13 cellular contexts compared by ENCODE assay signal in the genomic region with DNA sequence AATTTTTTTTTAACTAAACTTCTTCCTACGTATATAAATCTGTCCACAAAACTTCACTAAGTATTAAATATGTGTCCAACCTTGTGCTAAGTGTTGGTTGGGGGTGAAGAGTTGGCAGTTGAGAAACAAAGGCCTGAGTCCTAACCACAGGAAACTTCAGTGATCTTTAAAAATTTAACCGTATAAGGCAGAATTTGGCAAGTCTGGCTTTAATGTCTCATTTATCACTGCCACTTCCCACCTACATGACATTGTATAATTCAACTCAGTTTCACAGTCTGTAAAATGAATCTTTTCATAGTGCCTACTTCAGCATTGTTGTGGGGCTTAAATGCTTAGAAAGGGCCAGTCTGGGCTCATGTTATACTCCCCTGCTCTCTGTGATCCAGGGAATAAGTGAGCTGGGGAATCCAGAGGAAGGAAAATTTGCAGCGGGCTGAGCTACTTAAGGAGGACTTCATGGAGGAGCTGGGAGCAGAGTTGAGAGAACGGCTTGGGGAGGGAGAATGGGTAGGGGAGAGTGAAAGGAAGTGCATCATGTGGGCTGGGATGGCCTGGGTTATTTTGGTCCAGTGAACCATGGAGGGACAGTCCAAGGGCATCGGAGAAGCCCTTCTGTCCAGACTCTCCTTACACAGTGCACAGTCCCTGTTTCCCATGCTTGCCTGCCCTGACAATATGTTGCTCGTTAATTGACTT. TPM values are rescaled to one million over a fixed set of nuclear protein-coding genes. Genes with fewer than 3 reads are reported as not detected.
DNase-seq lines count a peak whose midpoint lies in the region; ATAC-seq and TF ChIP-seq lines count a peak whose summit lies in the region.
"Had no signal": no experiment of that assay in that cellular context is flagged by ENCODE, and none has a peak within 500 bp of the region (broad histone marks: within the 10 kb centered on the region; RNA-seq: fewer than 3 reads in every experiment).

No MANE protein-coding gene starts in this region.

- TF ChIP-seq POLR2A in esophagus squamous epithelium (IDR thresholded peaks at IDR 0.05): no peak

- H3K36me3 ChIP-seq in esophagus squamous epithelium: peaks cover 0 to 55% (median 10%) of the 10 kb centered on the region in 3 donors

- TF ChIP-seq CTCF in esophagus squamous epithelium (IDR thresholded peaks at IDR 0.05): no peak

- H3K36me3 Mint-ChIP-seq in activated T-cell treated with anti-CD3 and anti-CD28 coated beads, Interleukin-2, amount 50 U/mL, for 24 hours (ENCODE audit: low read depth): peaks cover 72% of the 10 kb centered on the region
- H3K36me3 Mint-ChIP-seq in T-cell: peaks cover 62% of the 10 kb centered on the region
- peaks cover 73% of the 10 kb centered on the region for H3K36me3 Mint-ChIP-seq in effector memory CD8-positive, alpha-beta T cell (ENCODE audit: insufficient read depth)
- peaks cover 59 to 61% of the 10 kb centered on the region in 2 donors for H3K36me3 Mint-ChIP-seq in stimulated activated naive B cell treated with anti-CD40 and anti-IgM and Interleukin-4, amounts not matched to agents 10 μg/mL and 1 μg/mL and 100 μg/mL, for 72 hours

- POLR2A ChIA-PET in T-cell (lab: Charles Lee): no interaction called here

- ATAC-seq in T-cell (replicated peaks in 1 of 4) (peak; percentile 30 to 46 (median 39)), GM19351 (IDR thresholded peaks at IDR 0.05; ENCODE audit: unreplicated experiment) (no peak), HG03139 (IDR thresholded peaks at IDR 0.05; ENCODE audit: unreplicated experiment) (no peak)
- peak; percentile 70 for ATAC-seq in effector memory CD8-positive, alpha-beta T cell (replicated peaks)
- peak in 1 of 2 donors; percentile 31 for ATAC-seq in stimulated activated naive B cell treated with anti-CD40 and anti-IgM and Interleukin-4, amounts not matched to agents 10 μg/mL and 1 μg/mL and 100 μg/mL, for 72 hours (replicated peaks)

- CTCF ChIA-PET in T-cell (lab: Charles Lee): interaction anchor here in 1 of 2 donors (0.9 kb wide), 1 partner anchor 47 kb away, joined by 5 read pairs; no protein-coding TSS in a partner anchor

- peak overlapping the region; percentile 93 for H3K27ac Mint-ChIP-seq in activated T-cell treated with anti-CD3 and anti-CD28 coated beads, Interleukin-2, amount 50 U/mL, for 24 hours
- peak overlapping the region; percentile 92 to 98 for H3K27ac Mint-ChIP-seq in T-cell
- H3K27ac Mint-ChIP-seq in effector memory CD8-positive, alpha-beta T cell: peak overlapping the region; percentile 91 to 94
- H3K27ac Mint-ChIP-seq in stimulated activated naive B cell treated with anti-CD40 and anti-IgM and Interleukin-4, amounts not matched to agents 10 μg/mL and 1 μg/mL and 100 μg/mL, for 72 hours: peak overlapping the region; percentile 81
- H3K27ac Mint-ChIP-seq: brain had no signal

- no peaks in the 10 kb centered on the region for H3K27me3 Mint-ChIP-seq in activated T-cell treated with anti-CD3 and anti-CD28 coated beads, Interleukin-2, amount 50 U/mL, for 24 hours
- no peaks in the 10 kb centered on the region for H3K27me3 Mint-ChIP-seq in T-cell
- no peaks in the 10 kb centered on the region for H3K27me3 Mint-ChIP-seq in effector memory CD8-positive, alpha-beta T cell
- no peaks in the 10 kb centered on the region for H3K27me3 Mint-ChIP-seq in stimulated activated naive B cell treated with anti-CD40 and anti-IgM and Interleukin-4, amounts not matched to agents 10 μg/mL and 1 μg/mL and 100 μg/mL, for 72 hours
- H3K27me3 Mint-ChIP-seq: brain had no signal

- no peaks in the 10 kb centered on the region for H3K27me3 ChIP-seq in esophagus squamous epithelium
- H3K27me3 ChIP-seq: hepatocyte had no signal

- peak overlapping the region in 1 of 4 donors; percentile 9 for H3K27ac ChIP-seq in esophagus squamous epithelium
- H3K27ac ChIP-seq: hepatocyte had no signal

- no peaks in the 10 kb centered on the region for H3K9me3 ChIP-seq in esophagus squamous epithelium

- H3K4me1 ChIP-seq in esophagus squamous epithelium: peaks cover 0 to 10% (median 0%) of the 10 kb centered on the region in 3 donors

- H3K4me1 Mint-ChIP-seq in activated T-cell treated with anti-CD3 and anti-CD28 coated beads, Interleukin-2, amount 50 U/mL, for 24 hours (ENCODE audit: low read depth): peaks cover 87% of the 10 kb centered on the region
- peaks cover 88 to 91% (median 90%) of the 10 kb centered on the region in 3 donors for H3K4me1 Mint-ChIP-seq in T-cell
- H3K4me1 Mint-ChIP-seq in effector memory CD8-positive, alpha-beta T cell (ENCODE audit: low read depth in 2 of 2): peaks cover 39 to 56% of the 10 kb centered on the region in 2 donors
- H3K4me1 Mint-ChIP-seq in stimulated activated naive B cell treated with anti-CD40 and anti-IgM and Interleukin-4, amounts not matched to agents 10 μg/mL and 1 μg/mL and 100 μg/mL, for 72 hours: peaks cover 26 to 60% of the 10 kb centered on the region in 2 donors

- H3K4me3 ChIP-seq in esophagus squamous epithelium: no peak overlapping the region
- H3K4me3 ChIP-seq: hepatocyte had no signal

- intact Hi-C loops in esophagus squamous epithelium (cut with DNase I): no loop called here

- no peaks in the 10 kb centered on the region for H3K9me3 Mint-ChIP-seq in activated T-cell treated with anti-CD3 and anti-CD28 coated beads, Interleukin-2, amount 50 U/mL, for 24 hours
- no peaks in the 10 kb centered on the region for H3K9me3 Mint-ChIP-seq in T-cell
- no peaks in the 10 kb centered on the region for H3K9me3 Mint-ChIP-seq in effector memory CD8-positive, alpha-beta T cell
- no peaks in the 10 kb centered on the region for H3K9me3 Mint-ChIP-seq in stimulated activated naive B cell treated with anti-CD40 and anti-IgM and Interleukin-4, amounts not matched to agents 10 μg/mL and 1 μg/mL and 100 μg/mL, for 72 hours
- H3K9me3 Mint-ChIP-seq: brain had no signal

- WGBS in esophagus squamous epithelium, 2 donors: 54 to 55% methylated on average over 6 of the region's 6 CpGs

- peak overlapping the region; percentile 61 for H3K4me3 Mint-ChIP-seq in activated T-cell treated with anti-CD3 and anti-CD28 coated beads, Interleukin-2, amount 50 U/mL, for 24 hours
- peak overlapping the region; percentile 54 to 74 (median 56) for H3K4me3 Mint-ChIP-seq in T-cell
- peak overlapping the region; percentile 65 to 70 for H3K4me3 Mint-ChIP-seq in effector memory CD8-positive, alpha-beta T cell
- peak overlapping the region; percentile 9 to 56 for H3K4me3 Mint-ChIP-seq in stimulated activated naive B cell treated with anti-CD40 and anti-IgM and Interleukin-4, amounts not matched to agents 10 μg/mL and 1 μg/mL and 100 μg/mL, for 72 hours
- H3K4me3 Mint-ChIP-seq: brain had no signal

- DNase-seq in activated T-cell treated with anti-CD3 and anti-CD28 coated beads, Interleukin-2, amount 50 U/mL, for 24 hours: no peak
- DNase-seq in activated T-cell treated with anti-CD3 and anti-CD28 coated beads, Interleukin-2, amount 50 U/mL, for 48 hours: no peak
- no peak for DNase-seq in T-cell
- DNase-seq in effector memory CD8-positive, alpha-beta T cell: no peak
- DNase-seq in stimulated activated naive B cell treated with anti-CD40 and anti-IgM and Interleukin-4, amounts not matched to agents 10 μg/mL and 1 μg/mL and 100 μg/mL, for 72 hours: no peak
- no peak for DNase-seq in esophagus squamous epithelium (lab: John Stamatoyannopoulos, UW)
- DNase-seq: mesendoderm, NCI-H510A treated with DMSO at 0.1 percent for 48 hours, trophoblast cell had no signal

RNA-seq across cellular contexts. Expression of a gene that starts 14.5 kb away (rescaled TPM):
- total RNA-seq in T-cell (10 to 100 TPM; 43.7 to 80.1 (median 71.6) TPM), esophagus squamous epithelium (10 to 100 TPM in 1 of 4 donors, 1 to 10 TPM in 3; 4.0 to 13.3 (median 7.0) TPM)

RNA-seq across cellular contexts. Expression of a gene that starts 21.9 kb away (rescaled TPM):
- total RNA-seq in T-cell: 10 to 100 TPM; 19.5 to 29.6 (median 25.6) TPM
- total RNA-seq in esophagus squamous epithelium: 10 to 100 TPM; 28.1 to 47.7 (median 32.3) TPM

Comparison
In these comparisons a context has a peak if more than half of its experiments do, and no peak if none do; other contexts are left out.
1. ATAC-seq: peak in T-cell (4 of 4) and effector memory CD8-positive, alpha-beta T cell (single experiment); none in GM19351 (single experiment) and HG03139 (single experiment).
2. Peak in every context shown above with its lines, with median percentiles within 50 percentile points of each other: H3K27ac Mint-ChIP-seq and H3K4me3 Mint-ChIP-seq.